29 cellular contexts compared by ENCODE assay signal in genomic region chr7:157565201-157565626, GRCh38.
DNase-seq lines count a peak whose midpoint lies in the region; ATAC-seq and TF ChIP-seq lines count a peak whose summit lies in the region.
"Had no signal": no experiment of that assay in that cellular context is flagged by ENCODE, and none has a peak within 500 bp of the region (broad histone marks: within the 10 kb centered on the region; RNA-seq: fewer than 3 reads in every experiment).

No MANE protein-coding gene starts in this region.

- H3K4me1 ChIP-seq in SJSA1 (replicated peaks) (peaks cover 29% of the 10 kb centered on the region), smooth muscle cell (ENCODE audit: low read depth) (peaks cover 6% of the 10 kb centered on the region), osteoblast (ENCODE audit: insufficient read depth, low read length) (no peaks in the 10 kb centered on the region)
- H3K4me1 ChIP-seq: SJCRH30 had no signal

- no peak for TF ChIP-seq POLR2A in GM18505 (IDR thresholded peaks at IDR 0.05; ENCODE audit: borderline replicate concordance, extremely low read depth, insufficient read depth, insufficient read length)

- H3K9me3 ChIP-seq in SJSA1 (replicated peaks) (0 out of 2 replicates have a peak, but pooled peaks cover 1% of the 10 kb centered on the region), smooth muscle cell (replicated peaks; ENCODE audit: low read depth) (no peaks in the 10 kb centered on the region), osteoblast (ENCODE audit: low read depth, low read length) (no peaks in the 10 kb centered on the region)
- H3K9me3 ChIP-seq: SJCRH30, vagina had no signal

- no peaks in the 10 kb centered on the region for H3K36me3 ChIP-seq in SJSA1
- no peaks in the 10 kb centered on the region for H3K36me3 ChIP-seq in smooth muscle cell (ENCODE audit: low read depth)
- H3K36me3 ChIP-seq in osteoblast (ENCODE audit: insufficient read depth, low read length): no peaks in the 10 kb centered on the region
- H3K36me3 ChIP-seq: vagina had no signal

- H3K4me3 ChIP-seq in SJSA1: no peak overlapping the region; the same call in 1 of the 2 replicates
- no peak overlapping the region for H3K4me3 ChIP-seq in fibroblast of pulmonary artery (replicated peaks; ENCODE audit: low read depth, low read length)
- H3K4me3 ChIP-seq in smooth muscle cell: no peak overlapping the region
- H3K4me3 ChIP-seq in osteoblast (ENCODE audit: insufficient read depth, low read length): no peak overlapping the region
- H3K4me3 ChIP-seq: dorsolateral prefrontal cortex, GM23338, SJCRH30, vagina had no signal

- H2AFZ ChIP-seq in smooth muscle cell (ENCODE audit: low read depth): no peak overlapping the region
- H2AFZ ChIP-seq in osteoblast (ENCODE audit: low read length): no peak overlapping the region
- H2AFZ ChIP-seq: GM23338 had no signal

- WGBS in smooth muscle cell (ENCODE audit: low lambda C conversion rate): 78% methylated on average over 11 of the region's 11 CpGs

- H3K79me2 ChIP-seq in smooth muscle cell (ENCODE audit: low read depth): no peaks in the 10 kb centered on the region
- no peaks in the 10 kb centered on the region for H3K79me2 ChIP-seq in osteoblast (ENCODE audit: insufficient read depth, low read length)

- no peak for ATAC-seq in GM18505 (IDR thresholded peaks at IDR 0.05; ENCODE audit: unreplicated experiment)
- ATAC-seq: activated T-helper 17 cell treated with anti-CD3 and anti-CD28 coated beads, Interleukin-2, amount 50 U/mL, for 72 hours; GM23338; stimulated activated naive CD8-positive, alpha-beta T cell treated with anti-CD3 and anti-CD28 coated beads, Interleukin-15, amount 100 ng/mL, for 72 hours had no signal

- H3K27ac ChIP-seq in SJSA1 (peak overlapping the region; percentile 93), smooth muscle cell (ENCODE audit: low read depth) (peak overlapping the region; percentile 86), osteoblast (ENCODE audit: low read depth, low read length) (no peak overlapping the region)
- H3K27ac ChIP-seq: 22Rv1, dorsolateral prefrontal cortex, SJCRH30, vagina had no signal

- H3K27me3 ChIP-seq in SJSA1 (replicated peaks): no peaks in the 10 kb centered on the region
- H3K27me3 ChIP-seq in smooth muscle cell (ENCODE audit: low read depth): no peaks in the 10 kb centered on the region
- H3K27me3 ChIP-seq in osteoblast (ENCODE audit: insufficient read depth, low read length): no peaks in the 10 kb centered on the region
- H3K27me3 ChIP-seq: dorsolateral prefrontal cortex, SJCRH30, vagina had no signal

- no peak overlapping the region for H3K4me2 ChIP-seq in smooth muscle cell
- no peak overlapping the region for H3K4me2 ChIP-seq in osteoblast (ENCODE audit: insufficient read depth, low read length)
- H3K4me2 ChIP-seq: GM23338 had no signal

- no peak for TF ChIP-seq CTCF in fibroblast of pulmonary artery (IDR thresholded peaks at IDR 0.05; ENCODE audit: low read length, missing control alignments)
- TF ChIP-seq CTCF in smooth muscle cell (IDR thresholded peaks at IDR 0.05; ENCODE audit: borderline replicate concordance, insufficient read depth, poor library complexity, severe bottlenecking): no peak
- no peak for TF ChIP-seq CTCF in osteoblast (IDR thresholded peaks at IDR 0.05; ENCODE audit: extremely low read depth, low read depth, low read length)

- peak overlapping the region; percentile 57 for H3K9ac ChIP-seq in smooth muscle cell (ENCODE audit: low read depth)

- DNase-seq in DMS53 (lab: John Stamatoyannopoulos, UW): peak; percentile 19
- no peak for DNase-seq in DMS53 treated with DMSO at 0.1 percent for 48 hours (lab: John Stamatoyannopoulos, UW; ENCODE audit: unreplicated experiment)
- DNase-seq in SJSA1 (ENCODE audit: low read depth in 1 of 2, low spot score in 2 of 2): peak in 1 of 2 experiments; percentile 61
- peak; percentile 3 for DNase-seq in fibroblast of pulmonary artery (ENCODE audit: low read depth)
- DNase-seq in smooth muscle cell (lab: John Stamatoyannopoulos, UW; ENCODE audit: unreplicated experiment): no peak
- no peak for DNase-seq in NCI-H2196 (lab: John Stamatoyannopoulos, UW; ENCODE audit: unreplicated experiment)
- DNase-seq in osteoblast (ENCODE audit: insufficient read length, low spot score, missing footprints): no peak
- DNase-seq: activated CD4-positive, alpha-beta T cell treated with anti-CD3 and anti-CD28 coated beads, Interleukin-2, amount 50 U/mL, for 48 hours; activated CD4-positive, CD25-positive, alpha-beta regulatory T cell; amygdala; CD4-positive, CD25-positive, alpha-beta regulatory T cell; central memory CD4-positive, alpha-beta T cell; Kasumi-1; kidney glomerular epithelial cell; NCI-H1048; NCI-H1694 treated with DMSO at 0.1 percent for 48 hours; NCI-H2171 treated with DMSO at 0.1 percent for 48 hours; NCI-H524 treated with DMSO at 0.1 percent for 48 hours; SJCRH30; stimulated activated CD4-positive, alpha-beta T cell treated with anti-CD3 and anti-CD28 coated beads, Interleukin-1b, Interleukin-23, amount 100 ng/mL, for 48 hours; stimulated activated CD8-positive, alpha-beta memory T cell treated with anti-CD3 and anti-CD28 coated beads, Interleukin-4, amount 100 ng/mL, for 48 hours; stimulated activated naive CD8-positive, alpha-beta T cell treated with anti-CD3 and anti-CD28 coated beads, Interleukin-15, amount 100 ng/mL, for 72 hours; T-helper 1 cell had no signal

- no peaks in the 10 kb centered on the region for H4K20me1 ChIP-seq in smooth muscle cell (ENCODE audit: low read depth)
- no peaks in the 10 kb centered on the region for H4K20me1 ChIP-seq in osteoblast (ENCODE audit: insufficient read depth, low read length)

- no peaks in the 10 kb centered on the region for H3F3A ChIP-seq in smooth muscle cell (ENCODE audit: low read depth)

Comparison
In these comparisons a context has a peak if more than half of its experiments do, and no peak if none do; other contexts are left out.
1. DNase-seq: peak in DMS53 (single experiment) and fibroblast of pulmonary artery (single experiment); none in DMS53 treated with DMSO at 0.1 percent for 48 hours (single experiment), smooth muscle cell (single experiment), NCI-H2196 (single experiment) and osteoblast (single experiment).